ENCODE assay signal across 14 cellular contexts in genomic region chr6:35165630-35166071, GRCh38. TPM values are rescaled to one million over a fixed set of nuclear protein-coding genes. Genes with fewer than 3 reads are reported as not detected.
DNase-seq lines count a peak whose midpoint lies in the region; ATAC-seq and TF ChIP-seq lines count a peak whose summit lies in the region.
"Had no signal": no experiment of that assay in that cellular context is flagged by ENCODE, and none has a peak within 500 bp of the region (broad histone marks: within the 10 kb centered on the region; RNA-seq: fewer than 3 reads in every experiment).

No MANE protein-coding gene starts in this region.

- H3K9me3 Mint-ChIP-seq in progenitor cell of endocrine pancreas (ENCODE audit: low read depth), result peaks cover 5% of the 10 kb centered on the region

- no peak overlapping the region for H3K4me3 Mint-ChIP-seq in progenitor cell of endocrine pancreas (ENCODE audit: low read depth)
- H3K4me3 Mint-ChIP-seq: nephron progenitor cell; stimulated activated effector memory CD8-positive, alpha-beta T cell treated with anti-CD3 and anti-CD28 coated beads, Interleukin-12 subunit alpha, Interleukin-12 subunit beta, amount 100 ng/mL, for 72 hours had no signal

- peak overlapping the region; percentile 56 for H3K27ac Mint-ChIP-seq in progenitor cell of endocrine pancreas
- H3K27ac Mint-ChIP-seq: nephron progenitor cell had no signal

- TF ChIP-seq CTCF in progenitor cell of endocrine pancreas (IDR thresholded peaks at IDR 0.05; ENCODE audit: unreplicated experiment), result no peak

- H3K36me3 Mint-ChIP-seq in progenitor cell of endocrine pancreas (ENCODE audit: insufficient read depth), result no peaks in the 10 kb centered on the region

- peak; percentile 77 for ATAC-seq in esophagus mucosa
- no peak for ATAC-seq in HG03159 (IDR thresholded peaks at IDR 0.05; ENCODE audit: unreplicated experiment)
- ATAC-seq: stimulated activated effector memory CD8-positive, alpha-beta T cell treated with anti-CD3 and anti-CD28 coated beads, Interleukin-12 subunit alpha, Interleukin-12 subunit beta, amount 100 ng/mL, for 72 hours had no signal

- DNase-seq in ELR (ENCODE audit: low read depth) (peak; percentile 62), NCI-H748 (lab: John Stamatoyannopoulos, UW; ENCODE audit: unreplicated experiment) (peak; percentile 22), progenitor cell of endocrine pancreas (ENCODE audit: low spot score, unreplicated experiment) (no peak), NCI-H2171 treated with DMSO at 0.1 percent for 48 hours (lab: John Stamatoyannopoulos, UW) (no peak), GOT3 (lab: John Stamatoyannopoulos, UW) (no peak), HuH-7 (ENCODE audit: low spot score) (no peak)
- DNase-seq: activated T-cell treated with anti-CD3 and anti-CD28 coated beads for 4 hours, Caco-2, NCI-H1694, nephron progenitor cell had no signal

- peaks cover 8% of the 10 kb centered on the region for H3K27me3 Mint-ChIP-seq in progenitor cell of endocrine pancreas

- peaks cover 13% of the 10 kb centered on the region for H3K4me1 Mint-ChIP-seq in progenitor cell of endocrine pancreas (ENCODE audit: low read depth)

RNA-seq across cellular contexts. Expression of gene TCP11, which starts 24.5 kb away (rescaled TPM):
- total RNA-seq in esophagus mucosa (not detected), progenitor cell of endocrine pancreas (not detected in 2 replicates)
- total RNA-seq: Caco-2, epithelial cell of proximal tubule had no signal

RNA-seq across cellular contexts. Expression of gene SCUBE3, which starts 48.1 kb away (rescaled TPM):
- total RNA-seq in esophagus mucosa (0.12 TPM), progenitor cell of endocrine pancreas (31.1 and 35.3 TPM in 2 replicates)

Comparison
In these comparisons a context has a peak if more than half of its experiments do, and no peak if none do; other contexts are left out.
1. DNase-seq: peak in ELR (single experiment) and NCI-H748 (single experiment); none in progenitor cell of endocrine pancreas (single experiment), NCI-H2171 treated with DMSO at 0.1 percent for 48 hours (single experiment), GOT3 (single experiment) and HuH-7 (single experiment).
2. RNA of gene SCUBE3, which starts 48.1 kb away (total RNA-seq): 31.1 to 35.3 TPM in progenitor cell of endocrine pancreas; 0.12 TPM in esophagus mucosa (single experiment); every median in the first group is over 10 times any median in the second.